Comparison of ENCODE assay signal across 21 cellular contexts in the genomic region with DNA sequence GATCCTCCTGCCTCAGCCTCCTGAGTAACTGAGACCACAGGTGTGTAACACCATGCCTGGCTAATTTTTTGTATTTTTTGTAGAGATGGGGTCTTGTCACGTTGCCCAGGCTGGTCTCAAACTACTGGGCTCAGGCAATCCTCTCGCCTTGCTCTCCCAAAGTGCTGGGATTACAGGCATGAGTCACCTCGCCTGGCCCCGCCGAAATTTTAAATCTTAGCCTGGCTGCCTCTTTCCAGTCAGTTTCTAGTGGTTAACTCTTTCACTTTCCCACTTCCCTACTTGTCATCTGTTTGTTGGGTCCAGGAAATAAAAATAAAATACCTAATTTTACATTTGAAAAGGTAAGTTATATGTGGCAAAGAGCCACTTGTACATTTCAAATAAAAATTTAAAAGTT.
DNase-seq lines count a peak whose midpoint lies in the region; ATAC-seq, FAIRE-seq and TF ChIP-seq lines count a peak whose summit lies in the region.
"Had no signal": no experiment of that assay in that cellular context is flagged by ENCODE, and none has a peak within 500 bp of the region (broad histone marks: within the 10 kb centered on the region; RNA-seq: fewer than 3 reads in every experiment).

No MANE protein-coding gene starts in this region.

- H3K27me3 ChIP-seq in astrocyte (ENCODE audit: insufficient read depth, low read length) (no peaks in the 10 kb centered on the region), foreskin keratinocyte (no peaks in the 10 kb centered on the region)
- H3K27me3 ChIP-seq: gastroesophageal sphincter had no signal

- no peaks in the 10 kb centered on the region for H3K4me1 Mint-ChIP-seq in astrocyte (ENCODE audit: low read depth, unreplicated experiment)
- H3K4me1 Mint-ChIP-seq in activated T-cell treated with anti-CD3 and anti-CD28 coated beads, Interleukin-2, amount 50 U/mL, for 24 hours (ENCODE audit: low read depth): no peaks in the 10 kb centered on the region
- H3K4me1 Mint-ChIP-seq in naive thymus-derived CD8-positive, alpha-beta T cell: no peaks in the 10 kb centered on the region
- H3K4me1 Mint-ChIP-seq: central memory CD8-positive, alpha-beta T cell had no signal

- H3K36me3 ChIP-seq in astrocyte (ENCODE audit: insufficient read depth, low read length): peaks cover 2% of the 10 kb centered on the region

- in situ Hi-C loops in ACHN (cut with HindIII; ENCODE audit: low pct_ligation_motif_present, low pct_unique_long_range_greater_than_20kb, low sequenced_read_pairs): no loop called here

- peaks cover 8% of the 10 kb centered on the region for H3K36me3 Mint-ChIP-seq in astrocyte (ENCODE audit: low read depth, unreplicated experiment)
- peaks cover 34% of the 10 kb centered on the region for H3K36me3 Mint-ChIP-seq in activated T-cell treated with anti-CD3 and anti-CD28 coated beads, Interleukin-2, amount 50 U/mL, for 24 hours (ENCODE audit: low read depth)
- H3K36me3 Mint-ChIP-seq in naive thymus-derived CD8-positive, alpha-beta T cell: peaks cover 0 to 51% (median 11%) of the 10 kb centered on the region in 3 donors
- H3K36me3 Mint-ChIP-seq: natural killer cell treated with Interleukin-12 subunit alpha and Interleukin-12 subunit beta and Interleukin-15 and Interleukin-18, amount 100 ng/mL, for 72 hours had no signal

- no peaks in the 10 kb centered on the region for H3K79me2 ChIP-seq in astrocyte (ENCODE audit: insufficient read depth, low read length)

- no peaks in the 10 kb centered on the region for H4K20me1 ChIP-seq in astrocyte (ENCODE audit: insufficient read depth, low read length)

- H3K27me3 Mint-ChIP-seq in astrocyte (ENCODE audit: low read depth, unreplicated experiment): no peaks in the 10 kb centered on the region
- H3K27me3 Mint-ChIP-seq in activated T-cell treated with anti-CD3 and anti-CD28 coated beads, Interleukin-2, amount 50 U/mL, for 24 hours: no peaks in the 10 kb centered on the region
- no peaks in the 10 kb centered on the region for H3K27me3 Mint-ChIP-seq in naive thymus-derived CD8-positive, alpha-beta T cell
- H3K27me3 Mint-ChIP-seq: central memory CD8-positive, alpha-beta T cell; natural killer cell treated with Interleukin-12 subunit alpha and Interleukin-12 subunit beta and Interleukin-15 and Interleukin-18, amount 100 ng/mL, for 72 hours; type B pancreatic cell had no signal

- H2AFZ ChIP-seq in astrocyte (ENCODE audit: low read depth, low read length): no peak overlapping the region

- TF ChIP-seq CTCF in astrocyte (IDR thresholded peaks at IDR 0.05; ENCODE audit: insufficient read depth, low read depth, low read length) (no peak), foreskin keratinocyte (conservative IDR thresholded peaks at IDR 0.05) (no peak)

- no peak overlapping the region for H3K4me3 Mint-ChIP-seq in astrocyte (ENCODE audit: unreplicated experiment)
- H3K4me3 Mint-ChIP-seq in activated T-cell treated with anti-CD3 and anti-CD28 coated beads, Interleukin-2, amount 50 U/mL, for 24 hours: no peak overlapping the region
- H3K4me3 Mint-ChIP-seq in naive thymus-derived CD8-positive, alpha-beta T cell: no peak overlapping the region
- H3K4me3 Mint-ChIP-seq: central memory CD8-positive, alpha-beta T cell; natural killer cell treated with Interleukin-12 subunit alpha and Interleukin-12 subunit beta and Interleukin-15 and Interleukin-18, amount 100 ng/mL, for 72 hours; type B pancreatic cell had no signal

- H3K27ac ChIP-seq in astrocyte (ENCODE audit: low read depth, low read length) (peak overlapping the region; percentile 40), foreskin keratinocyte (peak overlapping the region; percentile 71)
- H3K27ac ChIP-seq: gastroesophageal sphincter, lower lobe of right lung, SK-N-MC had no signal

- H3K4me2 ChIP-seq in astrocyte (ENCODE audit: low read length): peak overlapping the region; percentile 62

- H3K4me1 ChIP-seq in astrocyte (ENCODE audit: insufficient read depth, low read length): peaks cover 4% of the 10 kb centered on the region
- peaks cover 16% of the 10 kb centered on the region for H3K4me1 ChIP-seq in foreskin keratinocyte
- H3K4me1 ChIP-seq: gastroesophageal sphincter, lower lobe of right lung had no signal

- DNase-seq in ACHN: peak; percentile 57
- DNase-seq in LHCN-M2 (ENCODE audit: low read depth): peak; percentile 76
- peak; percentile 30 for DNase-seq in astrocyte (ENCODE audit: low read depth)
- DNase-seq in foreskin keratinocyte: peak in 1 of 2 donors; percentile 47
- DNase-seq in iPS-NIHi11 (ENCODE audit: low spot score): no peak
- no peak for DNase-seq in activated CD8-positive, alpha-beta memory T cell treated with anti-CD3 and anti-CD28 coated beads for 24 hours
- no peak for DNase-seq in activated T-cell treated with anti-CD3 and anti-CD28 coated beads, Interleukin-2, amount 50 U/mL, for 24 hours
- no peak for DNase-seq in naive thymus-derived CD8-positive, alpha-beta T cell
- DNase-seq: activated CD4-positive, alpha-beta T cell treated with anti-CD3 and anti-CD28 coated beads, Interleukin-2, amount 50 U/mL, for 48 hours; activated T-cell treated with anti-CD3 and anti-CD28 coated beads, Interleukin-2, amount 50 U/mL, for 48 hours; COR-L47; GF-D8; lower lobe of right lung; NCI-H1930; NCI-H524; stimulated activated naive CD4-positive, alpha-beta T cell treated with Interleukin-2 at 50 U/mL for 16 hours had no signal

- no peak overlapping the region for H3K9ac ChIP-seq in astrocyte (ENCODE audit: low read length)

- no peaks in the 10 kb centered on the region for H3K9me3 ChIP-seq in astrocyte (ENCODE audit: insufficient read depth, low read depth, low read length)
- H3K9me3 ChIP-seq: gastroesophageal sphincter, lower lobe of right lung had no signal

- H3K9me3 Mint-ChIP-seq in astrocyte (ENCODE audit: unreplicated experiment): no peaks in the 10 kb centered on the region
- no peaks in the 10 kb centered on the region for H3K9me3 Mint-ChIP-seq in activated T-cell treated with anti-CD3 and anti-CD28 coated beads, Interleukin-2, amount 50 U/mL, for 24 hours
- no peaks in the 10 kb centered on the region for H3K9me3 Mint-ChIP-seq in naive thymus-derived CD8-positive, alpha-beta T cell
- H3K9me3 Mint-ChIP-seq: central memory CD8-positive, alpha-beta T cell; natural killer cell treated with Interleukin-12 subunit alpha and Interleukin-12 subunit beta and Interleukin-15 and Interleukin-18, amount 100 ng/mL, for 72 hours; type B pancreatic cell had no signal

- H3K4me3 ChIP-seq in astrocyte (ENCODE audit: insufficient read depth, low read depth, low read length): no peak overlapping the region
- H3K4me3 ChIP-seq: gastroesophageal sphincter, lower lobe of right lung, SK-N-MC had no signal

- peak; percentile 91 for ATAC-seq in foreskin keratinocyte
- no peak for ATAC-seq in naive thymus-derived CD8-positive, alpha-beta T cell
- ATAC-seq: gastroesophageal sphincter; lower lobe of right lung; natural killer cell treated with Interleukin-12 subunit alpha and Interleukin-12 subunit beta and Interleukin-15 and Interleukin-18, amount 100 ng/mL, for 72 hours had no signal

- no peak overlapping the region for H3K27ac Mint-ChIP-seq in astrocyte (ENCODE audit: unreplicated experiment)
- H3K27ac Mint-ChIP-seq in activated T-cell treated with anti-CD3 and anti-CD28 coated beads, Interleukin-2, amount 50 U/mL, for 24 hours: no peak overlapping the region
- peak overlapping the region in 2 of 10 donors; percentile 3 to 57 for H3K27ac Mint-ChIP-seq in naive thymus-derived CD8-positive, alpha-beta T cell
- H3K27ac Mint-ChIP-seq: natural killer cell treated with Interleukin-12 subunit alpha and Interleukin-12 subunit beta and Interleukin-15 and Interleukin-18, amount 100 ng/mL, for 72 hours; type B pancreatic cell had no signal

- FAIRE-seq in astrocyte (lab: Jason Lieb, UNC): no peak

- POLR2A ChIA-PET in naive thymus-derived CD8-positive, alpha-beta T cell (lab: Charles Lee): no interaction called here

Comparison
In these comparisons a context has a peak if more than half of its experiments do, and no peak if none do; other contexts are left out.
1. DNase-seq: peak in ACHN (single experiment), LHCN-M2 (single experiment) and astrocyte (single experiment); none in iPS-NIHi11 (single experiment), activated CD8-positive, alpha-beta memory T cell treated with anti-CD3 and anti-CD28 coated beads for 24 hours (single experiment), activated T-cell treated with anti-CD3 and anti-CD28 coated beads, Interleukin-2, amount 50 U/mL, for 24 hours (single experiment) and naive thymus-derived CD8-positive, alpha-beta T cell (0 of 10).